7 cellular contexts compared by ENCODE assay signal in genomic region chr2:214808481-214808931, GRCh38. TPM values are rescaled to one million over a fixed set of nuclear protein-coding genes. Genes with fewer than 3 reads are reported as not detected.
A peak's percentile ranks its signal among the peaks of the same experiment; 100 is the strongest.
DNase-seq lines count a peak whose midpoint lies in the region; ATAC-seq and TF ChIP-seq lines count a peak whose summit lies in the region.

No MANE protein-coding gene starts in this region.

- H3K36me3 Mint-ChIP-seq in GM23338 (ENCODE audit: low read depth) = peaks cover 4% of the 10 kb centered on the region; the same call in 2 of the 3 replicates

- H3K27me3 ChIP-seq in GM23338 (ENCODE audit: insufficient read depth) (peaks cover 6% of the 10 kb centered on the region; the same call in 1 of the 2 replicates), Peyer's patch (no peaks in the 10 kb centered on the region), neuron (ENCODE audit: insufficient read depth, low read length) (no peaks in the 10 kb centered on the region)

- H3K9me3 ChIP-seq in Peyer's patch = no peaks in the 10 kb centered on the region
- H3K9me3 ChIP-seq in neuron (ENCODE audit: low read length) = no peaks in the 10 kb centered on the region

- H3K4me1 Mint-ChIP-seq in GM23338 = peaks cover 46% of the 10 kb centered on the region

- H3K4me3 ChIP-seq in GM23338 (peak overlapping the region; percentile 66), Peyer's patch (peak overlapping the region; percentile 66 to 93 (median 76)), epithelial cell of esophagus (ENCODE audit: low read length) (peak overlapping the region; percentile 88), neuron (ENCODE audit: low read length) (peak overlapping the region; percentile 97)

- H3K4me1 ChIP-seq in GM23338 (ENCODE audit: insufficient read depth) = peaks cover 44% of the 10 kb centered on the region
- H3K4me1 ChIP-seq in Peyer's patch = peaks cover 0 to 4% (median 0%) of the 10 kb centered on the region in 4 donors
- H3K4me1 ChIP-seq in neuron (ENCODE audit: insufficient read depth, low read length) = peaks cover 14% of the 10 kb centered on the region

- H4K20me1 ChIP-seq in GM23338 (replicated peaks; ENCODE audit: insufficient read depth) = peaks cover 24% of the 10 kb centered on the region; the same call in 1 of the 2 replicates

- ATAC-seq in GM23338 = no peak

- DNase-seq in GM23338 (ENCODE audit: low spot score) (no peak), Peyer's patch (no peak), epithelial cell of esophagus (ENCODE audit: low read depth) (peak; percentile 4), Ammon's horn (ENCODE audit: low spot score) (no peak), SHP77 treated with DMSO at 0.1 percent for 48 hours (lab: John Stamatoyannopoulos, UW) (no peak), SKM-1 treated with dmso at 0.1 percent for 144 hours (lab: John Stamatoyannopoulos, UW; ENCODE audit: unreplicated experiment) (no peak)

- peak overlapping the region; percentile 89 for H3K4me3 Mint-ChIP-seq in GM23338

- peaks cover 52% of the 10 kb centered on the region for H3K79me2 ChIP-seq in GM23338 (replicated peaks; ENCODE audit: insufficient read depth)

- peak overlapping the region; percentile 97 for H3K27ac Mint-ChIP-seq in GM23338

- no peaks in the 10 kb centered on the region for H3F3A ChIP-seq in GM23338 (replicated peaks; ENCODE audit: low read depth)

- H3K27ac ChIP-seq in GM23338 (ENCODE audit: low read depth) (peak overlapping the region; percentile 95), Peyer's patch (peak overlapping the region; percentile 81 to 93 (median 86))

- no peaks in the 10 kb centered on the region for H3K36me3 ChIP-seq in GM23338 (ENCODE audit: insufficient read depth)
- H3K36me3 ChIP-seq in Peyer's patch = no peaks in the 10 kb centered on the region
- peaks cover 6% of the 10 kb centered on the region for H3K36me3 ChIP-seq in neuron (ENCODE audit: insufficient read depth, low read length)

- H3K9me3 Mint-ChIP-seq in GM23338 = no peaks in the 10 kb centered on the region

- peak overlapping the region; percentile 99 for H3K4me2 ChIP-seq in GM23338

- H3K27me3 Mint-ChIP-seq in GM23338 (ENCODE audit: insufficient read depth, low read depth, poor library complexity) = peaks cover 11% of the 10 kb centered on the region

- no peak for TF ChIP-seq CTCF in GM23338 (conservative IDR thresholded peaks at IDR 0.05; ENCODE audit: low read depth in 2 of 2)
- no peak for TF ChIP-seq CTCF in Peyer's patch (IDR thresholded peaks at IDR 0.05)
- TF ChIP-seq CTCF in epithelial cell of esophagus (IDR thresholded peaks at IDR 0.05; ENCODE audit: insufficient read depth, low read depth, low read length, missing control alignments) = no peak

- no peak for TF ChIP-seq POLR2A in Peyer's patch (IDR thresholded peaks at IDR 0.05)

- H3K9me2 ChIP-seq in GM23338 (ENCODE audit: insufficient read depth) = no peaks in the 10 kb centered on the region

- H2AFZ ChIP-seq in GM23338 (no peak overlapping the region), neuron (ENCODE audit: low read depth, low read length) (peak overlapping the region; percentile 98)

TF ChIP-seq in GM23338, 12 proteins besides CTCF, POLR2A, EP300 and RAD21 (continues in another document):
- no peak for TF ChIP-seq JUNB (IDR thresholded peaks at IDR 0.05; ENCODE audit: unreplicated experiment)
- no peak for TF ChIP-seq ZNF331 (CRISPR knock-in tag; IDR thresholded peaks at IDR 0.05; ENCODE audit: low read depth)
- TF ChIP-seq, protein P1, sequence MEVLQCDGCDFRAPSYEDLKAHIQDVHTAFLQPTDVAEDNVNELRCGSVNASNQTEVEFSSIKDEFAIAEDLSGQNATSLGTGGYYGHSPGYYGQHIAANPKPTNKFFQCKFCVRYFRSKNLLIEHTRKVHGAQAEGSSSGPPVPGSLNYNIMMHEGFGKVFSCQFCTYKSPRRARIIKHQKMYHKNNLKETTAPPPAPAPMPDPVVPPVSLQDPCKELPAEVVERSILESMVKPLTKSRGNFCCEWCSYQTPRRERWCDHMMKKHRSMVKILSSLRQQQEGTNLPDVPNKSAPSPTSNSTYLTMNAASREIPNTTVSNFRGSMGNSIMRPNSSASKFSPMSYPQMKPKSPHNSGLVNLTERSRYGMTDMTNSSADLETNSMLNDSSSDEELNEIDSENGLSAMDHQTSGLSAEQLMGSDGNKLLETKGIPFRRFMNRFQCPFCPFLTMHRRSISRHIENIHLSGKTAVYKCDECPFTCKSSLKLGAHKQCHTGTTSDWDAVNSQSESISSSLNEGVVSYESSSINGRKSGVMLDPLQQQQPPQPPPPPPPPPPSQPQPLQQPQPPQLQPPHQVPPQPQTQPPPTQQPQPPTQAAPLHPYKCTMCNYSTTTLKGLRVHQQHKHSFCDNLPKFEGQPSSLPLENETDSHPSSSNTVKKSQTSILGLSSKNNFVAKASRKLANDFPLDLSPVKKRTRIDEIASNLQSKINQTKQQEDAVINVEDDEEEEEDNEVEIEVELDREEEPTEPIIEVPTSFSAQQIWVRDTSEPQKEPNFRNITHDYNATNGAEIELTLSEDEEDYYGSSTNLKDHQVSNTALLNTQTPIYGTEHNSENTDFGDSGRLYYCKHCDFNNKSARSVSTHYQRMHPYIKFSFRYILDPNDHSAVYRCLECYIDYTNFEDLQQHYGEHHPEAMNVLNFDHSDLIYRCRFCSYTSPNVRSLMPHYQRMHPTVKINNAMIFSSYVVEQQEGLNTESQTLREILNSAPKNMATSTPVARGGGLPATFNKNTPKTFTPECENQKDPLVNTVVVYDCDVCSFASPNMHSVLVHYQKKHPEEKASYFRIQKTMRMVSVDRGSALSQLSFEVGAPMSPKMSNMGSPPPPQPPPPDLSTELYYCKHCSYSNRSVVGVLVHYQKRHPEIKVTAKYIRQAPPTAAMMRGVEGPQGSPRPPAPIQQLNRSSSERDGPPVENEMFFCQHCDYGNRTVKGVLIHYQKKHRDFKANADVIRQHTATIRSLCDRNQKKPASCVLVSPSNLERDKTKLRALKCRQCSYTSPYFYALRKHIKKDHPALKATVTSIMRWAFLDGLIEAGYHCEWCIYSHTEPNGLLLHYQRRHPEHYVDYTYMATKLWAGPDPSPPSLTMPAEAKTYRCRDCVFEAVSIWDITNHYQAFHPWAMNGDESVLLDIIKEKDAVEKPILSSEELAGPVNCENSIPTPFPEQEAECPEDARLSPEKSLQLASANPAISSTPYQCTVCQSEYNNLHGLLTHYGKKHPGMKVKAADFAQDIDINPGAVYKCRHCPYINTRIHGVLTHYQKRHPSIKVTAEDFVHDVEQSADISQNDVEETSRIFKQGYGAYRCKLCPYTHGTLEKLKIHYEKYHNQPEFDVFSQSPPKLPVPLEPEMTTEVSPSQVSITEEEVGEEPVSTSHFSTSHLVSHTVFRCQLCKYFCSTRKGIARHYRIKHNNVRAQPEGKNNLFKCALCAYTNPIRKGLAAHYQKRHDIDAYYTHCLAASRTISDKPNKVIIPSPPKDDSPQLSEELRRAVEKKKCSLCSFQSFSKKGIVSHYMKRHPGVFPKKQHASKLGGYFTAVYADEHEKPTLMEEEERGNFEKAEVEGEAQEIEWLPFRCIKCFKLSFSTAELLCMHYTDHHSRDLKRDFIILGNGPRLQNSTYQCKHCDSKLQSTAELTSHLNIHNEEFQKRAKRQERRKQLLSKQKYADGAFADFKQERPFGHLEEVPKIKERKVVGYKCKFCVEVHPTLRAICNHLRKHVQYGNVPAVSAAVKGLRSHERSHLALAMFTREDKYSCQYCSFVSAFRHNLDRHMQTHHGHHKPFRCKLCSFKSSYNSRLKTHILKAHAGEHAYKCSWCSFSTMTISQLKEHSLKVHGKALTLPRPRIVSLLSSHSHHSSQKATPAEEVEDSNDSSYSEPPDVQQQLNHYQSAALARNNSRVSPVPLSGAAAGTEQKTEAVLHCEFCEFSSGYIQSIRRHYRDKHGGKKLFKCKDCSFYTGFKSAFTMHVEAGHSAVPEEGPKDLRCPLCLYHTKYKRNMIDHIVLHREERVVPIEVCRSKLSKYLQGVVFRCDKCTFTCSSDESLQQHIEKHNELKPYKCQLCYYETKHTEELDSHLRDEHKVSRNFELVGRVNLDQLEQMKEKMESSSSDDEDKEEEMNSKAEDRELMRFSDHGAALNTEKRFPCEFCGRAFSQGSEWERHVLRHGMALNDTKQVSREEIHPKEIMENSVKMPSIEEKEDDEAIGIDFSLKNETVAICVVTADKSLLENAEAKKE (CRISPR knock-in tag; IDR thresholded peaks at IDR 0.05) = no peak
- no peak for TF ChIP-seq EZH2 (IDR thresholded peaks at IDR 0.05; ENCODE audit: low read depth, unreplicated experiment)
- no peak for TF ChIP-seq CREB1 (CRISPR knock-in tag; IDR thresholded peaks at IDR 0.05; ENCODE audit: low read depth)
- no peak for TF ChIP-seq ZNF114 (CRISPR knock-in tag; IDR thresholded peaks at IDR 0.05)
- no peak for TF ChIP-seq NANOG (IDR thresholded peaks at IDR 0.05; ENCODE audit: borderline replicate concordance)
- TF ChIP-seq, protein P2, sequence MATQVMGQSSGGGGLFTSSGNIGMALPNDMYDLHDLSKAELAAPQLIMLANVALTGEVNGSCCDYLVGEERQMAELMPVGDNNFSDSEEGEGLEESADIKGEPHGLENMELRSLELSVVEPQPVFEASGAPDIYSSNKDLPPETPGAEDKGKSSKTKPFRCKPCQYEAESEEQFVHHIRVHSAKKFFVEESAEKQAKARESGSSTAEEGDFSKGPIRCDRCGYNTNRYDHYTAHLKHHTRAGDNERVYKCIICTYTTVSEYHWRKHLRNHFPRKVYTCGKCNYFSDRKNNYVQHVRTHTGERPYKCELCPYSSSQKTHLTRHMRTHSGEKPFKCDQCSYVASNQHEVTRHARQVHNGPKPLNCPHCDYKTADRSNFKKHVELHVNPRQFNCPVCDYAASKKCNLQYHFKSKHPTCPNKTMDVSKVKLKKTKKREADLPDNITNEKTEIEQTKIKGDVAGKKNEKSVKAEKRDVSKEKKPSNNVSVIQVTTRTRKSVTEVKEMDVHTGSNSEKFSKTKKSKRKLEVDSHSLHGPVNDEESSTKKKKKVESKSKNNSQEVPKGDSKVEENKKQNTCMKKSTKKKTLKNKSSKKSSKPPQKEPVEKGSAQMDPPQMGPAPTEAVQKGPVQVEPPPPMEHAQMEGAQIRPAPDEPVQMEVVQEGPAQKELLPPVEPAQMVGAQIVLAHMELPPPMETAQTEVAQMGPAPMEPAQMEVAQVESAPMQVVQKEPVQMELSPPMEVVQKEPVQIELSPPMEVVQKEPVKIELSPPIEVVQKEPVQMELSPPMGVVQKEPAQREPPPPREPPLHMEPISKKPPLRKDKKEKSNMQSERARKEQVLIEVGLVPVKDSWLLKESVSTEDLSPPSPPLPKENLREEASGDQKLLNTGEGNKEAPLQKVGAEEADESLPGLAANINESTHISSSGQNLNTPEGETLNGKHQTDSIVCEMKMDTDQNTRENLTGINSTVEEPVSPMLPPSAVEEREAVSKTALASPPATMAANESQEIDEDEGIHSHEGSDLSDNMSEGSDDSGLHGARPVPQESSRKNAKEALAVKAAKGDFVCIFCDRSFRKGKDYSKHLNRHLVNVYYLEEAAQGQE (IDR thresholded peaks at IDR 0.05; ENCODE audit: unreplicated experiment) = no peak
- TF ChIP-seq EZH2phosphoT487 (IDR thresholded peaks at IDR 0.05; ENCODE audit: unreplicated experiment) = no peak

RNA-seq across cellular contexts. Expression of gene BARD1, which starts 1.0 kb away (rescaled TPM):
- 31.1 and 33.9 TPM in 2 replicates for total RNA-seq in GM23338 (2014; rRNA removed; shearing (Covaris generic))
- 59.0 and 61.0 TPM in 2 replicates for polyA plus RNA-seq in GM23338 (2016; fragmentation: Nextera tagmentation; extraction: Ambion mirVana)
- total RNA-seq in Peyer's patch = 10 to 100 TPM in 1 of 4 donors, 1 to 10 TPM in 3; 5.8 to 45.4 (median 7.2) TPM
